11 cellular contexts compared by ENCODE assay signal in the genomic region with DNA sequence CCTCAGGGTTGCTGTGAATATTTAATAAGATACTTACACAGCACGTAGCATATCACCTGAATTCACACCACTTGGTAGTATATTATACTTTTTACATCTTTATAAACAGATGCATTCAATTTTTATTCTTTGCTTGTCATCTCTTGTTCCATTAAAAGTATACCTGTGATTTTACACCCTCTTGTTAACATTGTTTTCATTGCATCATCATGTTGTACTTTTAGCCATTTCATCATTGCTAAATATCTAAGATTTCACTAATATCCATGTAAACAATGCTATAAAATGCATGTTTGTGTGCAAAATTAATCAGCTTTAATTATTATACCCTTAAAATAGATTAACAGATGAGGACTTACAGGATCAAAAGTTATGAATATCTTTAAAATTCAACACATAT.
"Had no signal": no experiment of that assay in that cellular context is flagged by ENCODE, and none has a peak within 500 bp of the region (broad histone marks: within the 10 kb centered on the region; RNA-seq: fewer than 3 reads in every experiment).

No MANE protein-coding gene starts in this region.

- H3K4me3 Mint-ChIP-seq: GM23338, H9, HFFc6 had no signal

- H3K4me2 ChIP-seq: GM23338 had no signal

- H3K27ac Mint-ChIP-seq: GM23338, HFFc6 had no signal

- FAIRE-seq: H1, H54 had no signal

- H3K9me3 ChIP-seq: HAP-1 had no signal

- H3K27ac ChIP-seq: GM23248 had no signal

- H3K9ac ChIP-seq: GM23248 had no signal

- H3K4me3 ChIP-seq: GM23248, GM23338, HAP-1 had no signal

- H3K4me1 ChIP-seq: HAP-1 had no signal

- H3K36me3 ChIP-seq: HAP-1 had no signal

- DNase-seq: GM23248, GOT3, H7, H9, HCEC 1CT, HFFc6 had no signal

- H2AFZ ChIP-seq: GM23248, GM23338 had no signal

- ATAC-seq: GM23338, HCT116 had no signal

- H3K9me3 Mint-ChIP-seq: GM23338, H9 had no signal
